12 cellular contexts compared by ENCODE assay signal in genomic region chr2:47075361-47076125, GRCh38.
DNase-seq lines count a peak whose midpoint lies in the region; ATAC-seq and TF ChIP-seq lines count a peak whose summit lies in the region.
"Had no signal": no experiment of that assay in that cellular context is flagged by ENCODE, and none has a peak within 500 bp of the region (broad histone marks: within the 10 kb centered on the region; RNA-seq: fewer than 3 reads in every experiment).

No MANE protein-coding gene starts in this region.

- POLR2A ChIA-PET in MCF 10A (lab: Yijun Ruan, JAX) = no interaction called here

- TF ChIP-seq POLR2A in breast epithelium (IDR thresholded peaks at IDR 0.05) = no peak
- TF ChIP-seq POLR2A in body of pancreas (IDR thresholded peaks at IDR 0.05) = no peak

- H3K27ac ChIP-seq in breast epithelium (peak overlapping the region; percentile 70 to 94), body of pancreas (peak overlapping the region; percentile 4 to 79 (median 74)), mesodermal cell (ENCODE audit: low read depth, low read length, severe bottlenecking) (peak overlapping the region; percentile 10)
- H3K27ac ChIP-seq: parathyroid adenoma had no signal

- intact Hi-C loops in breast epithelium (cut with DNase I; ENCODE audit: low total_unique reads) = no loop called here
- intact Hi-C loops in MCF 10A (cut with micrococcal nuclease) = no loop called here
- intact Hi-C loops in body of pancreas (cut with DNase I) = no loop called here
- intact Hi-C loops in posterior vena cava (cut with DNase I) = loop anchor here in 1 of 2 donors (10.0 kb wide), 1 partner anchor 89 kb away; no protein-coding TSS in a partner anchor

- H3K4me1 ChIP-seq in breast epithelium (peaks cover 9 to 11% of the 10 kb centered on the region in 2 donors), body of pancreas (peaks cover 40% of the 10 kb centered on the region), mesodermal cell (ENCODE audit: control insufficient read depth, insufficient read depth, low read length, poor library complexity, severe bottlenecking) (peaks cover 51% of the 10 kb centered on the region)

- no peaks in the 10 kb centered on the region for H3K9me3 Mint-ChIP-seq in MCF 10A (ENCODE audit: unreplicated experiment)
- no peaks in the 10 kb centered on the region for H3K9me3 Mint-ChIP-seq in type B pancreatic cell

- H3K4me3 Mint-ChIP-seq in MCF 10A (ENCODE audit: unreplicated experiment) = no peak overlapping the region
- H3K4me3 Mint-ChIP-seq in type B pancreatic cell = peak overlapping the region; percentile 16

- H3K36me3 ChIP-seq in breast epithelium (no peaks in the 10 kb centered on the region), body of pancreas (replicated peaks in 1 of 2; ENCODE audit: insufficient read depth in 1 of 2, low read depth in 2 of 2) (peaks cover 0 to 3% of the 10 kb centered on the region in 2 donors), mesodermal cell (ENCODE audit: control insufficient read depth, insufficient read depth, low read length) (peaks cover 14% of the 10 kb centered on the region)

- H3K27ac Mint-ChIP-seq in MCF 10A (ENCODE audit: low read depth, unreplicated experiment) (no peak overlapping the region), type B pancreatic cell (peak overlapping the region; percentile 91)

- CTCF ChIA-PET in MCF 10A (lab: Yijun Ruan, JAX) = interaction anchor here (0.6 kb wide), 2 partner anchors 49 to 328 kb away, joined by 3 read pairs; no protein-coding TSS in a partner anchor

- ATAC-seq in body of pancreas = no peak

- H3K27me3 ChIP-seq in breast epithelium = no peaks in the 10 kb centered on the region
- no peaks in the 10 kb centered on the region for H3K27me3 ChIP-seq in body of pancreas

- TF ChIP-seq CTCF in breast epithelium (IDR thresholded peaks at IDR 0.05) = no peak
- no peak for TF ChIP-seq CTCF in MCF 10A (IDR thresholded peaks at IDR 0.05; ENCODE audit: unreplicated experiment)
- no peak for TF ChIP-seq CTCF in body of pancreas (IDR thresholded peaks at IDR 0.05)
- TF ChIP-seq CTCF in type B pancreatic cell (conservative IDR thresholded peaks at IDR 0.05) = no peak

- H3K27me3 Mint-ChIP-seq in MCF 10A (ENCODE audit: insufficient read depth, unreplicated experiment) = no peaks in the 10 kb centered on the region
- no peaks in the 10 kb centered on the region for H3K27me3 Mint-ChIP-seq in type B pancreatic cell

- 85 to 86% methylated on average over 6 of the region's 6 CpGs for WGBS in body of pancreas, 2 donors
- WGBS in mesodermal cell (ENCODE audit: insufficient coverage in 2 of 2), 2 experiments = 84 to 93% methylated on average over 4 to 6 of the region's 6 CpGs

- no peak overlapping the region for H3K4me3 ChIP-seq in breast epithelium
- H3K4me3 ChIP-seq in body of pancreas = no peak overlapping the region
- no peak overlapping the region for H3K4me3 ChIP-seq in mesodermal cell (ENCODE audit: extremely low read depth, insufficient read depth, low read length, poor library complexity, severe bottlenecking)

- no peak for DNase-seq in breast epithelium (ENCODE audit: low spot score in 2 of 2)
- DNase-seq in MCF 10A (ENCODE audit: unreplicated experiment) = no peak
- no peak for DNase-seq in body of pancreas
- DNase-seq in type B pancreatic cell (ENCODE audit: extremely low spot score, unreplicated experiment) = no peak
- no peak for DNase-seq in NCI-H748 (lab: John Stamatoyannopoulos, UW; ENCODE audit: unreplicated experiment)
- DNase-seq in HCEC 1CT = no peak
- DNase-seq in posterior vena cava (ENCODE audit: low spot score) = no peak
- DNase-seq: C1 segment of cervical spinal cord; NCI-H510A; stimulated activated CD8-positive, alpha-beta memory T cell treated with anti-CD3 and anti-CD28 coated beads, Interleukin-4, amount 100 ng/mL, for 48 hours had no signal

- H3K4me1 Mint-ChIP-seq in MCF 10A (ENCODE audit: insufficient read depth, unreplicated experiment) (peaks cover 43% of the 10 kb centered on the region), type B pancreatic cell (ENCODE audit: unreplicated experiment) (peaks cover 49% of the 10 kb centered on the region)

- BruUV-seq in MCF 10A (replicated peaks; lab: Mats Ljungman, UMichigan) = no TSS peak

- H3K9me3 ChIP-seq in breast epithelium = no peaks in the 10 kb centered on the region
- H3K9me3 ChIP-seq in body of pancreas = no peaks in the 10 kb centered on the region
- H3K9me3 ChIP-seq in mesodermal cell (ENCODE audit: control insufficient read depth, low read length) = no peaks in the 10 kb centered on the region

- peaks cover 18% of the 10 kb centered on the region for H3K36me3 Mint-ChIP-seq in MCF 10A (ENCODE audit: insufficient read depth, unreplicated experiment)
- no peaks in the 10 kb centered on the region for H3K36me3 Mint-ChIP-seq in type B pancreatic cell

Comparison
In these comparisons a context has a peak if more than half of its experiments do, and no peak if none do; other contexts are left out.
1. H3K27ac ChIP-seq: peak in every context shown above with its lines; median percentile 82 in breast epithelium; 74 in body of pancreas; 10 in mesodermal cell.